2 cellular contexts compared by ENCODE assay signal in the genomic region with DNA sequence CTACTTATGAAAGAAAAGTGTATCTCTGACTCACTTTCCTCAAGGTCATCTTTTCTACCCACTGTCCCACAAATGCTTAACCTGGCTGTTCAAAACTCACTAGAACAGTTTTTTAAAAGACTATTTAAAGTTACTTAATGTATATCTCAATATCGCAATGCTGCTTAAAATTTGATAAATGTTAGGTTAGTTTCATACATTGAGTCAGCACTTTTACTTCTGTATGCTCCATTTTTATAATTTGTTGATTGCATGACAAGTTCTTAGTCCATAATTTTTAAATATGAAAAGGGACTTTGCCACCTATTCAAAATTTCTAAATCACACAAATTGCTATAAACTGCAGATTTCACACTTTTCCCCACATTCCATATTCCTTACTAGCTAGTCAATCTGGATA.
A peak's percentile ranks its signal among the peaks of the same experiment; 100 is the strongest.
TF ChIP-seq lines count a peak whose summit lies in the region.

No MANE protein-coding gene starts in this region.

TF ChIP-seq in A549, 52 proteins besides CTCF, POLR2A, EP300 and RAD21:
- TF ChIP-seq MAFK (IDR thresholded peaks at IDR 0.05; ENCODE audit: partially characterized antibody): peak; percentile 50
- TF ChIP-seq, protein P1, sequence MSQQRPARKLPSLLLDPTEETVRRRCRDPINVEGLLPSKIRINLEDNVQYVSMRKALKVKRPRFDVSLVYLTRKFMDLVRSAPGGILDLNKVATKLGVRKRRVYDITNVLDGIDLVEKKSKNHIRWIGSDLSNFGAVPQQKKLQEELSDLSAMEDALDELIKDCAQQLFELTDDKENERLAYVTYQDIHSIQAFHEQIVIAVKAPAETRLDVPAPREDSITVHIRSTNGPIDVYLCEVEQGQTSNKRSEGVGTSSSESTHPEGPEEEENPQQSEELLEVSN (IDR thresholded peaks at IDR 0.05; ENCODE audit: borderline replicate concordance, low read depth): no peak

TF ChIP-seq in IMR-90, 13 proteins besides CTCF, POLR2A, EP300 and RAD21:
- TF ChIP-seq MAZ (IDR thresholded peaks at IDR 0.05; ENCODE audit: borderline replicate concordance, low read depth, low read length): no peak
- peak; percentile 44; the same call in 1 of the 2 replicates for TF ChIP-seq MAFK (IDR thresholded peaks at IDR 0.05; ENCODE audit: low read depth, low read length)
- TF ChIP-seq, protein P2, sequence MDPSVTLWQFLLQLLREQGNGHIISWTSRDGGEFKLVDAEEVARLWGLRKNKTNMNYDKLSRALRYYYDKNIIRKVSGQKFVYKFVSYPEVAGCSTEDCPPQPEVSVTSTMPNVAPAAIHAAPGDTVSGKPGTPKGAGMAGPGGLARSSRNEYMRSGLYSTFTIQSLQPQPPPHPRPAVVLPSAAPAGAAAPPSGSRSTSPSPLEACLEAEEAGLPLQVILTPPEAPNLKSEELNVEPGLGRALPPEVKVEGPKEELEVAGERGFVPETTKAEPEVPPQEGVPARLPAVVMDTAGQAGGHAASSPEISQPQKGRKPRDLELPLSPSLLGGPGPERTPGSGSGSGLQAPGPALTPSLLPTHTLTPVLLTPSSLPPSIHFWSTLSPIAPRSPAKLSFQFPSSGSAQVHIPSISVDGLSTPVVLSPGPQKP (IDR thresholded peaks at IDR 0.05; ENCODE audit: borderline replicate concordance, low read depth, low read length): no peak
- TF ChIP-seq, protein P3, sequence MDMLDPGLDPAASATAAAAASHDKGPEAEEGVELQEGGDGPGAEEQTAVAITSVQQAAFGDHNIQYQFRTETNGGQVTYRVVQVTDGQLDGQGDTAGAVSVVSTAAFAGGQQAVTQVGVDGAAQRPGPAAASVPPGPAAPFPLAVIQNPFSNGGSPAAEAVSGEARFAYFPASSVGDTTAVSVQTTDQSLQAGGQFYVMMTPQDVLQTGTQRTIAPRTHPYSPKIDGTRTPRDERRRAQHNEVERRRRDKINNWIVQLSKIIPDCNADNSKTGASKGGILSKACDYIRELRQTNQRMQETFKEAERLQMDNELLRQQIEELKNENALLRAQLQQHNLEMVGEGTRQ (IDR thresholded peaks at IDR 0.05; ENCODE audit: low read depth, low read length): no peak
- TF ChIP-seq BHLHE40 (IDR thresholded peaks at IDR 0.05; ENCODE audit: low read depth, low read length): no peak
TF ChIP-seq in IMR-90: peak in this region for 1.
